In genomic region chr9:127568618-127568970, GRCh38 we compare ENCODE assay signal across 8 cellular contexts.
DNase-seq lines count a peak whose midpoint lies in the region; ATAC-seq and TF ChIP-seq lines count a peak whose summit lies in the region.

No MANE protein-coding gene starts in this region.

- H3K9me3 ChIP-seq in WERI-Rb-1 (ENCODE audit: severe bottlenecking), result no peaks in the 10 kb centered on the region

- no peak for TF ChIP-seq CTCF in WERI-Rb-1 (IDR thresholded peaks at IDR 0.05; ENCODE audit: low read depth, low read length)

- peaks cover 12% of the 10 kb centered on the region for H3K36me3 ChIP-seq in WERI-Rb-1

- H3K4me3 ChIP-seq in WERI-Rb-1 (ENCODE audit: low read depth, low read length) (peak overlapping the region; percentile 88), iPS-11a (ENCODE audit: low read depth, low read length) (peak overlapping the region; percentile 63)

- no peak for ATAC-seq in GM21360 (IDR thresholded peaks at IDR 0.05; ENCODE audit: unreplicated experiment)
- no peak for ATAC-seq in HG03378 (IDR thresholded peaks at IDR 0.05; ENCODE audit: unreplicated experiment)

- H3K27ac ChIP-seq in WERI-Rb-1 (peak overlapping the region; percentile 60), substantia nigra (ENCODE audit: low read depth, low read length, poor library complexity, severe bottlenecking) (peak overlapping the region; percentile 55)

- DNase-seq in NCI-H1105 treated with DMSO at 0.1 percent for 48 hours (lab: John Stamatoyannopoulos, UW) (peak; percentile 59), NCI-H1105 (lab: John Stamatoyannopoulos, UW) (no peak), WERI-Rb-1 (no peak), substantia nigra (lab: John Stamatoyannopoulos, UW) (no peak), COR-L47 (lab: John Stamatoyannopoulos, UW) (no peak)

- no peaks in the 10 kb centered on the region for H3K27me3 ChIP-seq in WERI-Rb-1 (ENCODE audit: insufficient read depth, low read depth, severe bottlenecking)
